Comparison of ENCODE assay signal across 14 cellular contexts in the genomic region with DNA sequence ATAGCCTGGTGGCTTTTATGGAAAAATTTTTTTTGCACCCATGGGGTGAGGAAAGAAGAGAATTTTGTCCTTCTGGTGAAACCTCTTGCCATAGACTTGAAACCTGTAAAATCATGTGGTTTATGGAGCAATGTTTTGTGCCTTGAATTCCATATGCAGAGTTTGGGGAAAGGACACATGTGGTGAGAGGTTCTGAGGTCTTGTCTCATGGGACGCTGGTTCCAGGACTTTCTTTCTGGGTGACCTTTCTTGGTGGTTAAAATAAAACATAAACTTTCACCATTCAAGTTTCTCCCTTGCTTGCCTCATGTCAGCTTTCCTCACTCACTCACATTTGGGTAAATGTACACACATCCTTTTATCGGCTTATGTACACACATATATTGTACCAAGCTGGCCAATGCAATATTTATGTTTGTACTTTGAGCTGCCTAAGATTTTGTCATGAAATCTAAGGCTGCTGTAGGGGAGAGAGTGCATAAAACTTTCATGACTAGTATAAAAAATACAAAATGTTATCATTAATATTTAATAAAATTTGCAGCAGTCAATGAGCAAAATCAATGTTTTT.
A peak's percentile ranks its signal among the peaks of the same experiment; 100 is the strongest.
DNase-seq lines count a peak whose midpoint lies in the region; ATAC-seq and TF ChIP-seq lines count a peak whose summit lies in the region.
"Had no signal": no experiment of that assay in that cellular context is flagged by ENCODE, and none has a peak within 500 bp of the region (broad histone marks: within the 10 kb centered on the region; RNA-seq: fewer than 3 reads in every experiment).

No MANE protein-coding gene starts in this region.

- H3K4me3 ChIP-seq in RWPE2 (ENCODE audit: severe bottlenecking) (no peak overlapping the region), esophagus squamous epithelium (no peak overlapping the region), mesodermal cell (ENCODE audit: extremely low read depth, insufficient read depth, low read length, poor library complexity, severe bottlenecking) (no peak overlapping the region), upper lobe of right lung (no peak overlapping the region)
- H3K4me3 ChIP-seq: K562 had no signal

- intact Hi-C loops in esophagus squamous epithelium (cut with DNase I): no loop called here
- intact Hi-C loops in upper lobe of right lung (cut with DNase I): no loop called here

- DNase-seq in RWPE2 (ENCODE audit: low spot score) (no peak), esophagus squamous epithelium (lab: John Stamatoyannopoulos, UW) (no peak), upper lobe of right lung (no peak), glomerular visceral epithelial cell (ENCODE audit: extremely low spot score) (no peak), D341Med (ENCODE audit: low spot score) (no peak), GM19238 (ENCODE audit: insufficient read length, low spot score) (no peak)
- DNase-seq: activated CD4-positive, CD25-positive, alpha-beta regulatory T cell; activated CD8-positive, alpha-beta memory T cell treated with anti-CD3 and anti-CD28 coated beads, Interleukin-2, amount 50 U/mL, for 4 hours; activated naive CD4-positive, alpha-beta T cell treated with anti-CD3 and anti-CD28 coated beads, Interleukin-2, amount 50 U/mL, for 16 hours; CD4-positive, alpha-beta T cell; central memory CD4-positive, alpha-beta T cell; NCI-H146 had no signal

- WGBS in esophagus squamous epithelium, 2 donors: 41 to 71% methylated on average over 2 of the region's 2 CpGs
- WGBS in mesodermal cell (ENCODE audit: insufficient coverage in 2 of 2), 2 experiments: no CpG with 5 or more reads among the region's 2 CpGs

- TF ChIP-seq POLR2A in esophagus squamous epithelium (IDR thresholded peaks at IDR 0.05): no peak

- no peaks in the 10 kb centered on the region for H3K9me3 ChIP-seq in RWPE2 (ENCODE audit: severe bottlenecking)
- no peaks in the 10 kb centered on the region for H3K9me3 ChIP-seq in esophagus squamous epithelium
- no peaks in the 10 kb centered on the region for H3K9me3 ChIP-seq in mesodermal cell (ENCODE audit: control insufficient read depth, low read length)
- H3K9me3 ChIP-seq in upper lobe of right lung: no peaks in the 10 kb centered on the region

- ATAC-seq in RWPE2 (ENCODE audit: low read depth) (no peak), upper lobe of right lung (no peak)
- ATAC-seq: K562 had no signal

- H3K27me3 ChIP-seq in RWPE2 (ENCODE audit: insufficient read depth, poor library complexity, severe bottlenecking) (no peaks in the 10 kb centered on the region), esophagus squamous epithelium (no peaks in the 10 kb centered on the region), upper lobe of right lung (no peaks in the 10 kb centered on the region)

- H3K36me3 ChIP-seq in RWPE2 (ENCODE audit: low read depth) (no peaks in the 10 kb centered on the region), esophagus squamous epithelium (no peaks in the 10 kb centered on the region), mesodermal cell (ENCODE audit: control insufficient read depth, insufficient read depth, low read length) (no peaks in the 10 kb centered on the region), upper lobe of right lung (no peaks in the 10 kb centered on the region)

- TF ChIP-seq CTCF in RWPE2 (IDR thresholded peaks at IDR 0.05; ENCODE audit: poor library complexity, severe bottlenecking): no peak
- TF ChIP-seq CTCF in esophagus squamous epithelium (IDR thresholded peaks at IDR 0.05): no peak
- TF ChIP-seq CTCF in upper lobe of right lung (IDR thresholded peaks at IDR 0.05): no peak

- H3K27ac ChIP-seq in RWPE2 (ENCODE audit: poor library complexity, severe bottlenecking): peak overlapping the region; percentile 13
- H3K27ac ChIP-seq in esophagus squamous epithelium: peak overlapping the region in 3 of 4 donors; percentile 49 to 69 (median 57)
- H3K27ac ChIP-seq in mesodermal cell (ENCODE audit: low read depth, low read length, severe bottlenecking): peak overlapping the region; percentile 95
- H3K27ac ChIP-seq in upper lobe of right lung: peak overlapping the region; percentile 67

- H3K4me1 ChIP-seq in RWPE2 (ENCODE audit: insufficient read depth, poor library complexity, severe bottlenecking) (no peaks in the 10 kb centered on the region), esophagus squamous epithelium (peaks cover 0 to 9% (median 8%) of the 10 kb centered on the region in 3 donors), mesodermal cell (ENCODE audit: control insufficient read depth, insufficient read depth, low read length, poor library complexity, severe bottlenecking) (peaks cover 37% of the 10 kb centered on the region), upper lobe of right lung (peaks cover 5% of the 10 kb centered on the region)

Comparison
In these comparisons a context has a peak if more than half of its experiments do, and no peak if none do; other contexts are left out.
1. H3K27ac ChIP-seq: peak in every context shown above with its lines; median percentile 95 in mesodermal cell; 67 in upper lobe of right lung; 57 in esophagus squamous epithelium; 13 in RWPE2.